ENCODE assay signal across 7 cellular contexts in genomic region chr7:17301491-17302101, GRCh38. TPM values are rescaled to one million over a fixed set of nuclear protein-coding genes. Genes with fewer than 3 reads are reported as not detected.
DNase-seq lines count a peak whose midpoint lies in the region; ATAC-seq and TF ChIP-seq lines count a peak whose summit lies in the region.

No MANE protein-coding gene starts in this region.

- H3K4me1 ChIP-seq in MM.1S (ENCODE audit: low read length) (0 out of 2 replicates have a peak, but pooled peaks cover 5% of the 10 kb centered on the region), parathyroid adenoma (peaks cover 3% of the 10 kb centered on the region)

- peaks cover 47% of the 10 kb centered on the region for H3K79me2 ChIP-seq in MM.1S (ENCODE audit: low read length)
- H3K79me2 ChIP-seq in parathyroid adenoma = no peaks in the 10 kb centered on the region

- H3K27me3 Mint-ChIP-seq in activated CD4-positive, alpha-beta T cell treated with anti-CD3 and anti-CD28 coated beads, Interleukin-2, amount 10 ng/mL, durations not matched to agents 24 days and 14 days = no peaks in the 10 kb centered on the region

- H3K9me3 ChIP-seq in MM.1S (replicated peaks; ENCODE audit: insufficient read depth, low read length) = no peaks in the 10 kb centered on the region
- H3K9me3 ChIP-seq in parathyroid adenoma (ENCODE audit: control insufficient read depth, low read length) = peaks cover 9% of the 10 kb centered on the region

- H3K4me1 Mint-ChIP-seq in activated CD4-positive, alpha-beta T cell treated with anti-CD3 and anti-CD28 coated beads, Interleukin-2, amount 10 ng/mL, durations not matched to agents 24 days and 14 days = peaks cover 41% of the 10 kb centered on the region

- H3K36me3 ChIP-seq in MM.1S (replicated peaks; ENCODE audit: insufficient read depth, low read length) (no peaks in the 10 kb centered on the region), parathyroid adenoma (ENCODE audit: control insufficient read depth, insufficient read depth, low read length) (no peaks in the 10 kb centered on the region)

- no peak overlapping the region for H3K4me3 Mint-ChIP-seq in activated CD4-positive, alpha-beta T cell treated with anti-CD3 and anti-CD28 coated beads, Interleukin-2, amount 10 ng/mL, durations not matched to agents 24 days and 14 days

- H2AFZ ChIP-seq in MM.1S (ENCODE audit: low read length) (no peak overlapping the region), parathyroid adenoma (no peak overlapping the region)

- H3K9me3 Mint-ChIP-seq in activated CD4-positive, alpha-beta T cell treated with anti-CD3 and anti-CD28 coated beads, Interleukin-2, amount 10 ng/mL, durations not matched to agents 24 days and 14 days = peaks cover 13% of the 10 kb centered on the region

- H3F3A ChIP-seq in MM.1S (ENCODE audit: insufficient read depth, low read length) = peaks cover 5% of the 10 kb centered on the region; the same call in 1 of the 2 replicates

- H3K27ac Mint-ChIP-seq in activated CD4-positive, alpha-beta T cell treated with anti-CD3 and anti-CD28 coated beads, Interleukin-2, amount 10 ng/mL, durations not matched to agents 24 days and 14 days = no peak overlapping the region

- peaks cover 11% of the 10 kb centered on the region for H3K36me3 Mint-ChIP-seq in activated CD4-positive, alpha-beta T cell treated with anti-CD3 and anti-CD28 coated beads, Interleukin-2, amount 10 ng/mL, durations not matched to agents 24 days and 14 days (ENCODE audit: low read depth)

- intact Hi-C loops in activated CD4-positive, alpha-beta T cell treated with anti-CD3 and anti-CD28 coated beads, Interleukin-2, amount 10 ng/mL, durations not matched to agents 24 days and 14 days (cut with micrococcal nuclease) = loop anchor here (2.0 to 10.0 kb wide), 5 partner anchors 15 to 881 kb away; partner anchors contain the start of gene CRPPA

- no peak overlapping the region for H3K4me2 ChIP-seq in MM.1S (ENCODE audit: low read depth, low read length)
- peak overlapping the region; percentile 14 for H3K4me2 ChIP-seq in parathyroid adenoma (ENCODE audit: low read length)

- DNase-seq in EL (peak; percentile 51), MM.1S (peak; percentile 43), epithelial cell of proximal tubule (ENCODE audit: low read depth) (no peak)
- peak; percentile 80 for DNase-seq in activated CD4-positive, alpha-beta T cell treated with anti-CD3 and anti-CD28 coated beads, Interleukin-2, amount 10 ng/mL, durations not matched to agents 24 days and 14 days

- H3K27ac ChIP-seq in MM.1S (ENCODE audit: low read length) (no peak overlapping the region), parathyroid adenoma (no peak overlapping the region)

- H3K9ac ChIP-seq in MM.1S (ENCODE audit: low read length) (no peak overlapping the region), parathyroid adenoma (no peak overlapping the region)

- no peaks in the 10 kb centered on the region for H3K27me3 ChIP-seq in MM.1S (replicated peaks; ENCODE audit: insufficient read depth, low read length)
- no peaks in the 10 kb centered on the region for H3K27me3 ChIP-seq in parathyroid adenoma (ENCODE audit: control insufficient read depth, insufficient read depth, low read length)

- H3K4me3 ChIP-seq in MM.1S (ENCODE audit: low read length) (no peak overlapping the region), epithelial cell of proximal tubule (ENCODE audit: low read depth, low read length) (peak overlapping the region; percentile 76), parathyroid adenoma (ENCODE audit: low read depth, low read length) (peak overlapping the region; percentile 48)

- ATAC-seq in HG03457 (IDR thresholded peaks at IDR 0.05; ENCODE audit: unreplicated experiment) = no peak
- no peak for ATAC-seq in GM18861 (IDR thresholded peaks at IDR 0.05; ENCODE audit: unreplicated experiment)

- TF ChIP-seq CTCF in MM.1S (IDR thresholded peaks at IDR 0.05; ENCODE audit: low read length) = peak; percentile 49
- peak; percentile 59 for TF ChIP-seq CTCF in epithelial cell of proximal tubule (conservative IDR thresholded peaks at IDR 0.05; ENCODE audit: low read depth, low read length)
- peak; percentile 76 for TF ChIP-seq CTCF in parathyroid adenoma (IDR thresholded peaks at IDR 0.05)

- H4K20me1 ChIP-seq in MM.1S (ENCODE audit: insufficient read depth, low read length) = no peaks in the 10 kb centered on the region

- H3K9me2 ChIP-seq in MM.1S (replicated peaks; ENCODE audit: insufficient read depth, low read length) = no peaks in the 10 kb centered on the region

RNA-seq across cellular contexts. Expression of gene AHR, which starts 3.1 kb away (rescaled TPM):
- 28.2 and 30.7 TPM in 2 replicates for total RNA-seq in activated CD4-positive, alpha-beta T cell treated with anti-CD3 and anti-CD28 coated beads, Interleukin-2, amount 10 ng/mL, durations not matched to agents 24 days and 14 days
- total RNA-seq in epithelial cell of proximal tubule = 53.6 and 59.1 TPM in 2 replicates
